ENCODE assay signal across 10 cellular contexts in genomic region chrX:57266871-57267270, GRCh38. TPM values are rescaled to one million over a fixed set of nuclear protein-coding genes. Genes with fewer than 3 reads are reported as not detected.
"Had no signal": no experiment of that assay in that cellular context is flagged by ENCODE, and none has a peak within 500 bp of the region (broad histone marks: within the 10 kb centered on the region; RNA-seq: fewer than 3 reads in every experiment).

No MANE protein-coding gene starts in this region.

- H3K27ac Mint-ChIP-seq: GM23338, H9, HFFc6 had no signal

- H3K9me3 ChIP-seq: HAP-1 had no signal

- ATAC-seq: GM23338, HCT116 had no signal

- DNase-seq: GM23248, GOT3, H7, H9, HCEC 1CT, HFFc6 had no signal

- H3K4me3 Mint-ChIP-seq: GM23338, H9, HFFc6 had no signal

- H3K36me3 ChIP-seq: HAP-1 had no signal

- H3K4me1 Mint-ChIP-seq: GM23338, H9 had no signal

- H3K4me3 ChIP-seq: GM23248, GM23338, HAP-1 had no signal

- H3K27ac ChIP-seq: GM23248 had no signal

- H3K4me1 ChIP-seq: HAP-1 had no signal

- H3K9me3 Mint-ChIP-seq: HFFc6 had no signal

RNA-seq across cellular contexts. Expression of gene FAAH2, which starts 19.6 kb away (rescaled TPM):
- total RNA-seq: H4, HFFc6 had no signal
